10 cellular contexts compared by ENCODE assay signal in genomic region chr12:110913119-110914056, GRCh38. TPM values are rescaled to one million over a fixed set of nuclear protein-coding genes. Genes with fewer than 3 reads are reported as not detected.
DNase-seq lines count a peak whose midpoint lies in the region; ATAC-seq and TF ChIP-seq lines count a peak whose summit lies in the region.
"Had no signal": no experiment of that assay in that cellular context is flagged by ENCODE, and none has a peak within 500 bp of the region (broad histone marks: within the 10 kb centered on the region; RNA-seq: fewer than 3 reads in every experiment).

No MANE protein-coding gene starts in this region.

- no peak overlapping the region for H3K4me2 ChIP-seq in KMS-11
- H3K4me2 ChIP-seq in PC-3 (ENCODE audit: low read length), result no peak overlapping the region

- no peaks in the 10 kb centered on the region for H4K20me1 ChIP-seq in KMS-11 (ENCODE audit: insufficient read depth)
- no peaks in the 10 kb centered on the region for H4K20me1 ChIP-seq in PC-3 (ENCODE audit: low read length)

- no peaks in the 10 kb centered on the region for H3K9me2 ChIP-seq in PC-3 (replicated peaks; ENCODE audit: low read length)

- H3K79me2 ChIP-seq in KMS-11 (ENCODE audit: insufficient read depth, low read depth) (no peaks in the 10 kb centered on the region), PC-3 (ENCODE audit: low read length) (no peaks in the 10 kb centered on the region)

- DNase-seq in spleen (no peak), omental fat pad (ENCODE audit: low spot score) (no peak), PC-3 (no peak), NCI-H187 (lab: John Stamatoyannopoulos, UW) (no peak)
- DNase-seq: NCI-H2081 had no signal

- BruUV-seq in PC-3 (replicated peaks; lab: Mats Ljungman, UMichigan), result no TSS peak

- ATAC-seq in HG02678 (IDR thresholded peaks at IDR 0.05; ENCODE audit: unreplicated experiment), result peak; percentile 98
- ATAC-seq in omental fat pad (ENCODE audit: low FRiP score), result no peak
- ATAC-seq in PC-3, result no peak

- CTCF ChIA-PET in PC-3 (lab: Charles Lee), result no interaction called here

- no peak for TF ChIP-seq CTCF in KMS-11 (conservative IDR thresholded peaks at IDR 0.05; ENCODE audit: low read depth, low read length)
- TF ChIP-seq CTCF in spleen (IDR thresholded peaks at IDR 0.05 in 8 of 11, conservative IDR thresholded peaks at IDR 0.05 in 3 of 11), result no peak
- no peak for TF ChIP-seq CTCF in omental fat pad (IDR thresholded peaks at IDR 0.05)
- TF ChIP-seq CTCF in PC-3 (conservative IDR thresholded peaks at IDR 0.05; ENCODE audit: low read depth, low read length), result no peak

- H3K9ac ChIP-seq in KMS-11, result no peak overlapping the region
- no peak overlapping the region for H3K9ac ChIP-seq in PC-3 (ENCODE audit: low read length)

- no peaks in the 10 kb centered on the region for H3F3A ChIP-seq in PC-3 (ENCODE audit: low read length, unreplicated experiment)

- POLR2A ChIA-PET in PC-3 (lab: Charles Lee; ENCODE audit: unreplicated experiment), result no interaction called here

- no peaks in the 10 kb centered on the region for H3K36me3 ChIP-seq in KMS-11 (ENCODE audit: insufficient read depth)
- H3K36me3 ChIP-seq in spleen, result no peaks in the 10 kb centered on the region
- no peaks in the 10 kb centered on the region for H3K36me3 ChIP-seq in PC-3 (ENCODE audit: low read depth, low read length)
- H3K36me3 ChIP-seq: neutrophil had no signal

- peak; percentile 46 for TF ChIP-seq POLR2A in GM19193 (IDR thresholded peaks at IDR 0.05; ENCODE audit: extremely low read depth, insufficient read depth, insufficient read length)
- TF ChIP-seq POLR2A in spleen (IDR thresholded peaks at IDR 0.05), result no peak

- H3K4me3 ChIP-seq in KMS-11 (IDR thresholded peaks at IDR 0.05; ENCODE audit: insufficient read depth, low read depth, low read length) (no peak overlapping the region), spleen (no peak overlapping the region), PC-3 (ENCODE audit: low read length) (no peak overlapping the region)

- H3K27ac ChIP-seq in KMS-11 (peak overlapping the region; percentile 48; the same call in 1 of the 2 replicates), spleen (peak overlapping the region in 7 of 8 donors; percentile 4 to 84 (median 55)), PC-3 (ENCODE audit: low read length) (no peak overlapping the region)
- H3K27ac ChIP-seq: neutrophil had no signal

- H3K4me1 ChIP-seq in KMS-11 (ENCODE audit: low read depth, poor library complexity, severe bottlenecking) (peaks cover 10% of the 10 kb centered on the region), spleen (peaks cover 0 to 21% (median 10%) of the 10 kb centered on the region in 6 donors), PC-3 (ENCODE audit: insufficient read depth, low read length) (peaks cover 16% of the 10 kb centered on the region)

- H2AFZ ChIP-seq in KMS-11 (ENCODE audit: low read depth) (no peak overlapping the region), PC-3 (ENCODE audit: low read length) (no peak overlapping the region)

- H3K9me3 ChIP-seq in spleen (no peaks in the 10 kb centered on the region), PC-3 (ENCODE audit: low read length) (no peaks in the 10 kb centered on the region)
- H3K9me3 ChIP-seq: neutrophil had no signal

- 62 to 76% (median 69%) methylated on average over 13 to 14 of the region's 14 CpGs for WGBS in spleen, 5 donors

- intact Hi-C loops in spleen (cut with DNase I; ENCODE audit: low total_unique reads) (no loop called here), PC-3 (cut with micrococcal nuclease) (no loop called here)

- H3K27me3 ChIP-seq in KMS-11 (ENCODE audit: insufficient read depth, low read depth) (no peaks in the 10 kb centered on the region), spleen (replicated peaks in 1 of 7) (no peaks in the 10 kb centered on the region), PC-3 (ENCODE audit: low read length) (no peaks in the 10 kb centered on the region)
- H3K27me3 ChIP-seq: neutrophil had no signal

RNA-seq across cellular contexts. Expression of gene MYL2, which starts 7.0 kb away (rescaled TPM):
- total RNA-seq in spleen, result not detected
- polyA plus RNA-seq in spleen, result 1 to 10 TPM; 1.2 to 8.5 (median 1.3) TPM
- not detected for total RNA-seq in omental fat pad
- total RNA-seq in PC-3 (2014; rRNA removed), result not detected in 2 replicates
- total RNA-seq: fibroblast of villous mesenchyme had no signal
